28 cellular contexts compared by ENCODE assay signal in the genomic region with DNA sequence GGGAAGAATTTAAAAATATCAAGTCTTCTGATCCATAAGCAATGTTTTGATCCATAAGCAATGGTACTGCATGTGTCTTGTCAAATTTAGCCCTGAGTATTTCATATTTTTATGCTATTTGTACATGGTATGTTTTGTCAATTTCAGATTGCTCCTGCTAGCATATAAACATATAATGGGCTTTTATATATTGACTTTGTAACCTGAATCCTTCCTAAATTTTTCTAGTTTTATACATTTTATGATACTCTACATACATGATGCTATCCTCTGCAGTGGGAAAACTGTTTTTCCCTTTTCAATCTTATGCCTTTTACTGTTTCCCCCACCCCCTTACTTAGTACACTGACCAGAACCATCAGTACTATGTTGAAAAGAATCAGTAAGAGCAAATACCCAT.
"Had no signal": no experiment of that assay in that cellular context is flagged by ENCODE, and none has a peak within 500 bp of the region (broad histone marks: within the 10 kb centered on the region; RNA-seq: fewer than 3 reads in every experiment).

No MANE protein-coding gene starts in this region.

- H3K36me3 ChIP-seq: ovary, right lobe of liver, thoracic aorta, thyroid gland, tibial nerve, vagina had no signal

- H3K27ac Mint-ChIP-seq: nephron; neural progenitor cell; progenitor cell of endocrine pancreas; stimulated activated effector memory CD8-positive, alpha-beta T cell treated with anti-CD3 and anti-CD28 coated beads, Interleukin-12 subunit alpha, Interleukin-12 subunit beta, amount 100 ng/mL, for 72 hours; stimulated activated naive B cell treated with anti-CD40 and anti-IgM and Interleukin-4, amounts not matched to agents 10 μg/mL and 1 μg/mL and 100 μg/mL, for 72 hours; stimulated activated naive CD8-positive, alpha-beta T cell treated with anti-CD3 and anti-CD28 coated beads, Interleukin-15, Interleukin-2, amounts not matched to agents 100 ng/mL and 50 ng/mL, for 24 hours had no signal

- ATAC-seq: psoas muscle; right cardiac atrium; right lobe of liver; stimulated activated effector memory CD8-positive, alpha-beta T cell treated with anti-CD3 and anti-CD28 coated beads, Interleukin-12 subunit alpha, Interleukin-12 subunit beta, amount 100 ng/mL, for 72 hours; stimulated activated naive B cell treated with anti-CD40 and anti-IgM and Interleukin-4, amounts not matched to agents 10 μg/mL and 1 μg/mL and 100 μg/mL, for 72 hours had no signal

- H3K4me1 ChIP-seq: neural progenitor cell, parathyroid adenoma, psoas muscle, right lobe of liver, sigmoid colon, stomach, thyroid gland, tibial nerve, upper lobe of left lung, vagina had no signal

- H3K4me3 ChIP-seq: neural progenitor cell, ovary, psoas muscle, right lobe of liver, sigmoid colon, stomach, thoracic aorta, thyroid gland, tibial nerve, upper lobe of left lung, vagina had no signal

- H3K9ac ChIP-seq: neural progenitor cell, parathyroid adenoma had no signal

- H2AFZ ChIP-seq: neural progenitor cell, parathyroid adenoma had no signal

- H3K27ac ChIP-seq: neural progenitor cell, ovary, parathyroid adenoma, psoas muscle, right lobe of liver, sigmoid colon, stomach, thoracic aorta, thyroid gland, tibial nerve, upper lobe of left lung, vagina had no signal

- H3K4me3 Mint-ChIP-seq: nephron; neural progenitor cell; stimulated activated effector memory CD8-positive, alpha-beta T cell treated with anti-CD3 and anti-CD28 coated beads, Interleukin-12 subunit alpha, Interleukin-12 subunit beta, amount 100 ng/mL, for 72 hours; stimulated activated naive B cell treated with anti-CD40 and anti-IgM and Interleukin-4, amounts not matched to agents 10 μg/mL and 1 μg/mL and 100 μg/mL, for 72 hours; stimulated activated naive CD8-positive, alpha-beta T cell treated with anti-CD3 and anti-CD28 coated beads, Interleukin-15, Interleukin-2, amounts not matched to agents 100 ng/mL and 50 ng/mL, for 24 hours had no signal

- H3K27me3 ChIP-seq: neural progenitor cell, ovary, right lobe of liver, sigmoid colon, stomach, thyroid gland, tibial nerve, upper lobe of left lung, vagina had no signal

- H3K27me3 Mint-ChIP-seq: progenitor cell of endocrine pancreas; stimulated activated naive B cell treated with anti-CD40 and anti-IgM and Interleukin-4, amounts not matched to agents 10 μg/mL and 1 μg/mL and 100 μg/mL, for 72 hours; stimulated activated naive CD8-positive, alpha-beta T cell treated with anti-CD3 and anti-CD28 coated beads, Interleukin-15, Interleukin-2, amounts not matched to agents 100 ng/mL and 50 ng/mL, for 24 hours had no signal

- FAIRE-seq: small intestine, urothelium cell line had no signal

- H3K4me1 Mint-ChIP-seq: nephron; neural progenitor cell; stimulated activated effector memory CD8-positive, alpha-beta T cell treated with anti-CD3 and anti-CD28 coated beads, Interleukin-12 subunit alpha, Interleukin-12 subunit beta, amount 100 ng/mL, for 72 hours had no signal

- H3K9me3 Mint-ChIP-seq: nephron; neural progenitor cell; stimulated activated effector memory CD8-positive, alpha-beta T cell treated with anti-CD3 and anti-CD28 coated beads, Interleukin-12 subunit alpha, Interleukin-12 subunit beta, amount 100 ng/mL, for 72 hours; stimulated activated naive B cell treated with anti-CD40 and anti-IgM and Interleukin-4, amounts not matched to agents 10 μg/mL and 1 μg/mL and 100 μg/mL, for 72 hours; stimulated activated naive CD8-positive, alpha-beta T cell treated with anti-CD3 and anti-CD28 coated beads, Interleukin-15, Interleukin-2, amounts not matched to agents 100 ng/mL and 50 ng/mL, for 24 hours had no signal

- DNase-seq: occipital lobe; ovary; posterior cingulate gyrus; psoas muscle; right cardiac atrium; right lobe of liver; sigmoid colon; small intestine; stimulated activated CD4-positive, alpha-beta T cell treated with anti-CD3 and anti-CD28 coated beads, Interleukin-15, amount 100 ng/mL, for 24 hours; stimulated activated CD4-positive, alpha-beta T cell treated with anti-CD3 and anti-CD28 coated beads, Interleukin-2, amount 100 ng/mL, for 24 hours; stimulated activated CD4-positive, alpha-beta T cell treated with anti-CD3 and anti-CD28 coated beads, Interleukin-2, amount 100 ng/mL, for 48 hours; stimulated activated CD4-positive, alpha-beta T cell treated with anti-CD3 and anti-CD28 coated beads, Interleukin-4, amount 100 ng/mL, for 24 hours; stimulated activated naive B cell treated with anti-CD40 and anti-IgM and Interleukin-4, amounts not matched to agents 10 μg/mL and 1 μg/mL and 100 μg/mL, for 72 hours; stimulated activated naive CD4-positive, alpha-beta T cell treated with Interleukin-2 at 50 U/mL for 16 hours; stomach; thyroid gland; trophoblast cell; upper lobe of left lung had no signal

- H3K79me2 ChIP-seq: parathyroid adenoma had no signal

- H3K9me3 ChIP-seq: ovary, psoas muscle, right lobe of liver, sigmoid colon, stomach, thoracic aorta, thyroid gland, tibial nerve, upper lobe of left lung, vagina had no signal

- H3K4me2 ChIP-seq: neural progenitor cell had no signal
